ENCODE assay signal across 2 cellular contexts in genomic region chr15:101053261-101053660, GRCh38.
TF ChIP-seq lines count a peak whose summit lies in the region.

No MANE protein-coding gene starts in this region.

TF ChIP-seq in SK-N-SH, 30 proteins besides CTCF, POLR2A, EP300 and RAD21 (continued from another document):
- TF ChIP-seq ZBTB33 (IDR thresholded peaks at IDR 0.05; ENCODE audit: borderline replicate concordance, low read depth) (no peak), RCOR1 (IDR thresholded peaks at IDR 0.05; ENCODE audit: low read length) (no peak), MAX (IDR thresholded peaks at IDR 0.05; ENCODE audit: low read depth) (no peak), TCF12 (IDR thresholded peaks at IDR 0.05) (no peak), GATA2 (CRISPR knock-in tag; IDR thresholded peaks at IDR 0.05) (no peak), NRF1 (IDR thresholded peaks at IDR 0.05; ENCODE audit: low read depth, low read length) (no peak)

TF ChIP-seq in SK-N-SH treated with all-trans-retinoic acid at 6 μM for 48 hours, 23 proteins besides CTCF, POLR2A, EP300 and RAD21 (continued from another document):
- TF ChIP-seq TSHZ2 (CRISPR knock-in tag; IDR thresholded peaks at IDR 0.05) (no peak), RARB (CRISPR knock-in tag; IDR thresholded peaks at IDR 0.05) (no peak), ZFP3 (CRISPR knock-in tag; IDR thresholded peaks at IDR 0.05) (no peak), ISL1 (CRISPR knock-in tag; IDR thresholded peaks at IDR 0.05) (no peak), ESRRG (CRISPR knock-in tag; IDR thresholded peaks at IDR 0.05) (no peak), CSDC2 (CRISPR knock-in tag; IDR thresholded peaks at IDR 0.05) (no peak), OSR1 (CRISPR knock-in tag; IDR thresholded peaks at IDR 0.05) (no peak), TCF4 (CRISPR knock-in tag; IDR thresholded peaks at IDR 0.05; ENCODE audit: borderline replicate concordance) (no peak), SNAI2 (CRISPR knock-in tag; IDR thresholded peaks at IDR 0.05) (no peak), CSRNP3 (CRISPR knock-in tag; IDR thresholded peaks at IDR 0.05) (no peak)
